1 cellular context compared by ENCODE assay signal in genomic region chr9:135010363-135010860, GRCh38.
TF ChIP-seq lines count a peak whose summit lies in the region.

No MANE protein-coding gene starts in this region.

TF ChIP-seq in HCT116, 20 proteins besides CTCF, POLR2A, EP300 and RAD21 (continued from another document):
- TF ChIP-seq ZBTB33 (IDR thresholded peaks at IDR 0.05; ENCODE audit: extremely low read depth, insufficient replicate concordance, low read length) (no peak), SP1 (IDR thresholded peaks at IDR 0.05; ENCODE audit: low read depth) (no peak), FOSL1 (IDR thresholded peaks at IDR 0.05; ENCODE audit: low read depth) (no peak), SRF (IDR thresholded peaks at IDR 0.05; ENCODE audit: low read depth) (no peak), MAX (IDR thresholded peaks at IDR 0.05) (no peak), ZNF274 (IDR thresholded peaks at IDR 0.05; ENCODE audit: low read depth, low read length) (no peak), ELF1 (IDR thresholded peaks at IDR 0.05; ENCODE audit: borderline replicate concordance, low read depth) (no peak), REST (IDR thresholded peaks at IDR 0.05; ENCODE audit: low read depth) (no peak), YY1 (IDR thresholded peaks at IDR 0.05; ENCODE audit: extremely low read depth, insufficient replicate concordance, low read depth, low read length) (no peak), POLR2AphosphoS5 (IDR thresholded peaks at IDR 0.05; ENCODE audit: low read depth, low read length) (no peak), ZFX (IDR thresholded peaks at IDR 0.05) (no peak), EZH2phosphoT487 (IDR thresholded peaks at IDR 0.05; ENCODE audit: borderline replicate concordance) (no peak), EZH2 (IDR thresholded peaks at IDR 0.05) (no peak), TCF7L2 (IDR thresholded peaks at IDR 0.05; ENCODE audit: borderline replicate concordance, extremely low read depth, insufficient read depth, insufficient read length) (no peak), CEBPB (IDR thresholded peaks at IDR 0.05; ENCODE audit: low read depth) (no peak), SIN3A (IDR thresholded peaks at IDR 0.05; ENCODE audit: low read depth) (no peak), CBX3 (IDR thresholded peaks at IDR 0.05; ENCODE audit: low read depth) (no peak)
